ENCODE assay signal across 32 cellular contexts in the genomic region with DNA sequence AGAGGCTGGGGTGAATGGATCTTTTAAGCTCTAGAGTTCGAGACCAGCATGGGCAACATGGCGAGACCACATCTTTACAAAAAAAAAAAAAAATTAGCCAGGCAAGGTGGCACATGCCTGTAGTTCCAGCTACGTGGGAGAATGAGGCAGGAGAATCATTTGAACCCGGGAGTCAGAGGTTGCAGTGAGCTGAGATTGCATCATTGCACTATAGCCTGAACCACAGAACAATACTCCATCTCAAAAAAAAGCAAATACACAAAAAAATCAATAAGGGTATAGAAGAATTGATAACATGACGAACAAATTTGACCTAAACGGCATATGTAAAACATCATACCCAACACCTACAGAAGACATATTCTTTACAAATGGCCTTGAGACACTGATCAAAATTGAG.
DNase-seq lines count a peak whose midpoint lies in the region; ATAC-seq, FAIRE-seq and TF ChIP-seq lines count a peak whose summit lies in the region.
"Had no signal": no experiment of that assay in that cellular context is flagged by ENCODE, and none has a peak within 500 bp of the region (broad histone marks: within the 10 kb centered on the region; RNA-seq: fewer than 3 reads in every experiment).

No MANE protein-coding gene starts in this region.

- peaks cover 10% of the 10 kb centered on the region for H3K4me1 Mint-ChIP-seq in WTC11
- H3K4me1 Mint-ChIP-seq: B cell; CD14-positive monocyte; CD4-positive, CD25-positive, alpha-beta regulatory T cell; CD8-positive, alpha-beta memory T cell had no signal

- H3K4me3 ChIP-seq in HepG2 (replicated peaks in 1 of 3; ENCODE audit: insufficient read depth in 1 of 3, low read depth in 2 of 3, low read length in 3 of 3) (no peak overlapping the region), right lobe of liver (no peak overlapping the region)
- H3K4me3 ChIP-seq: A549; BLaER1; BLaER1 treated with 17β-estradiol and CSF1 and Interleukin-3, amounts not matched to agents 10 nM and 100 nM had no signal

- no peak for ATAC-seq in HepG2
- ATAC-seq in right lobe of liver: no peak
- ATAC-seq in WTC11: no peak
- ATAC-seq: A549; CD8-positive, alpha-beta T cell had no signal

- no peak overlapping the region for H2AFZ ChIP-seq in HepG2 (ENCODE audit: low read length)

- H3K4me1 ChIP-seq in HepG2 (ENCODE audit: insufficient read depth, low read length) (peaks cover 37% of the 10 kb centered on the region), right lobe of liver (no peaks in the 10 kb centered on the region)
- H3K4me1 ChIP-seq: A549; BE2C; BLaER1; BLaER1 treated with 17β-estradiol and CSF1 and Interleukin-3, amounts not matched to agents 10 nM and 100 nM; Caco-2 had no signal

- H3K27ac ChIP-seq in HepG2 (ENCODE audit: extremely low read length, insufficient read depth, low read length): no peak overlapping the region
- no peak overlapping the region for H3K27ac ChIP-seq in right lobe of liver
- H3K27ac ChIP-seq: 22Rv1; A549; BLaER1; BLaER1 treated with 17β-estradiol and CSF1 and Interleukin-3, amounts not matched to agents 10 nM and 100 nM; C4-2B had no signal

- no peaks in the 10 kb centered on the region for H3K9me3 Mint-ChIP-seq in WTC11
- H3K9me3 Mint-ChIP-seq: CD4-positive, alpha-beta T cell; CD8-positive, alpha-beta T cell had no signal

- no peaks in the 10 kb centered on the region for H3K27me3 Mint-ChIP-seq in WTC11 (ENCODE audit: low read depth)
- H3K27me3 Mint-ChIP-seq: B cell; CD4-positive, alpha-beta memory T cell; CD4-positive, alpha-beta T cell; CD4-positive, CD25-positive, alpha-beta regulatory T cell; CD8-positive, alpha-beta memory T cell had no signal

- WGBS in HepG2 (ENCODE audit: low lambda C conversion rate): 18% methylated on average over 6 of the region's 6 CpGs
- 41% methylated on average over 6 of the region's 6 CpGs for WGBS in right lobe of liver (ENCODE audit: insufficient coverage, low coverage, low lambda C conversion rate, missing lambda C conversion rate)

- TF ChIP-seq POLR2A in HepG2 (IDR thresholded peaks at IDR 0.05; ENCODE audit: insufficient read depth in 1 of 2, low read depth in 2 of 2, low read length in 2 of 2) (no peak), right lobe of liver (IDR thresholded peaks at IDR 0.05) (no peak)

- TF ChIP-seq CTCF in HepG2 (CRISPR knock-in tag; IDR thresholded peaks at IDR 0.05) (no peak), right lobe of liver (IDR thresholded peaks at IDR 0.05) (no peak), WTC11 (IDR thresholded peaks at IDR 0.05) (no peak)

- in situ Hi-C loops in HepG2 (cut with HindIII; ENCODE audit: extremely low pct_ligation_motif_present, low pct_unique_long_range_greater_than_20kb): no loop called here

- CTCF ChIA-PET in HepG2 (lab: Yijun Ruan, JAX; ENCODE audit: low intra/inter-chr PET ratio, low total read pairs): no interaction called here
- CTCF ChIA-PET in WTC11 (lab: Charles Lee): no interaction called here

- no peak for TF ChIP-seq RAD21 in HepG2 (CRISPR knock-in tag; IDR thresholded peaks at IDR 0.05)

- no peaks in the 10 kb centered on the region for H4K20me1 ChIP-seq in HepG2 (ENCODE audit: insufficient read depth, low read length)
- H4K20me1 ChIP-seq: BLaER1; BLaER1 treated with 17β-estradiol and CSF1 and Interleukin-3, amounts not matched to agents 10 nM and 100 nM had no signal

- H3K4me2 ChIP-seq in HepG2 (ENCODE audit: low read depth, low read length): no peak overlapping the region; the same call in 1 of the 2 replicates
- H3K4me2 ChIP-seq: A549; BLaER1; BLaER1 treated with 17β-estradiol and CSF1 and Interleukin-3, amounts not matched to agents 10 nM and 100 nM had no signal

- DNase-seq in HepG2 (ENCODE audit: low spot score) (no peak), right lobe of liver (no peak), WTC11 (ENCODE audit: low spot score) (no peak), activated gamma-delta T cell treated with Interleukin-2 at 50 U/mL for 16 hours (no peak)
- DNase-seq: 8988T; ACHN; AML-193; BE2C; C1 segment of cervical spinal cord; Caco-2; Calu3; CD4-positive, alpha-beta memory T cell; CD4-positive, alpha-beta T cell; CD4-positive, CD25-positive, alpha-beta regulatory T cell; CD8-positive, alpha-beta memory T cell; CD8-positive, alpha-beta T cell; COR-L47; DMS 273 treated with DMSO at 0.1 percent for 48 hours; DMS153; DMS53; DMS79; DMS79 treated with DMSO at 0.1 percent for 48 hours; DND-41; EL had no signal

- H3K27ac Mint-ChIP-seq in WTC11: no peak overlapping the region
- H3K27ac Mint-ChIP-seq: B cell; CD14-positive monocyte; CD4-positive, alpha-beta memory T cell; CD4-positive, alpha-beta T cell; CD4-positive, CD25-positive, alpha-beta regulatory T cell; CD8-positive, alpha-beta memory T cell; CD8-positive, alpha-beta T cell had no signal

- TF ChIP-seq EP300 in HepG2 (IDR thresholded peaks at IDR 0.05; ENCODE audit: low read depth in 2 of 2, low read length in 2 of 2) (peak in 1 of 2 experiments; percentile 57; a peak in 2 of 4 replicates), HepG2 (CRISPR knock-in tag; IDR thresholded peaks at IDR 0.05; ENCODE audit: borderline replicate concordance) (no peak)

- FAIRE-seq in HepG2 (lab: Jason Lieb, UNC): peak; percentile 43
- FAIRE-seq: A549, D721Med had no signal

- POLR2A ChIA-PET in HepG2 (lab: Yijun Ruan, JAX) (no interaction called here), WTC11 (lab: Charles Lee) (no interaction called here)

- intact Hi-C loops in HepG2 (cut with micrococcal nuclease; ENCODE audit: unreplicated experiment): no loop called here
- intact Hi-C loops in right lobe of liver (cut with DNase I): no loop called here

- H3K79me2 ChIP-seq in HepG2 (ENCODE audit: insufficient read depth, low read length): no peaks in the 10 kb centered on the region

- H3K36me3 ChIP-seq in HepG2 (replicated peaks in 1 of 2; ENCODE audit: control insufficient read depth in 1 of 2, insufficient read depth in 2 of 2, low read length in 2 of 2): no peaks in the 10 kb centered on the region
- no peaks in the 10 kb centered on the region for H3K36me3 ChIP-seq in right lobe of liver
- H3K36me3 ChIP-seq: BE2C; BLaER1; BLaER1 treated with 17β-estradiol and CSF1 and Interleukin-3, amounts not matched to agents 10 nM and 100 nM had no signal

- H3K27me3 ChIP-seq in HepG2 (ENCODE audit: control insufficient read depth in 1 of 2, insufficient read depth in 2 of 2, low read length in 2 of 2) (no peaks in the 10 kb centered on the region), right lobe of liver (no peaks in the 10 kb centered on the region)
- H3K27me3 ChIP-seq: BE2C; BLaER1; BLaER1 treated with 17β-estradiol and CSF1 and Interleukin-3, amounts not matched to agents 10 nM and 100 nM had no signal

- no peak overlapping the region for H3K9ac ChIP-seq in HepG2 (ENCODE audit: insufficient read depth, low read depth, low read length)
- H3K9ac ChIP-seq: BLaER1; BLaER1 treated with 17β-estradiol and CSF1 and Interleukin-3, amounts not matched to agents 10 nM and 100 nM had no signal

- H3K4me3 Mint-ChIP-seq in WTC11: no peak overlapping the region
- H3K4me3 Mint-ChIP-seq: B cell; CD14-positive monocyte; CD4-positive, alpha-beta memory T cell; CD4-positive, alpha-beta T cell; CD4-positive, CD25-positive, alpha-beta regulatory T cell; CD8-positive, alpha-beta memory T cell; CD8-positive, alpha-beta T cell had no signal

- H3K9me3 ChIP-seq in HepG2 (ENCODE audit: low read length) (no peaks in the 10 kb centered on the region), right lobe of liver (no peaks in the 10 kb centered on the region)
- H3K9me3 ChIP-seq: A549; BE2C; BLaER1; BLaER1 treated with 17β-estradiol and CSF1 and Interleukin-3, amounts not matched to agents 10 nM and 100 nM; Caco-2 had no signal

- BruUV-seq in HepG2 (replicated peaks; lab: Mats Ljungman, UMichigan): no TSS peak

- no peaks in the 10 kb centered on the region for H3K36me3 Mint-ChIP-seq in WTC11
- H3K36me3 Mint-ChIP-seq: CD14-positive monocyte; CD4-positive, alpha-beta memory T cell; CD4-positive, CD25-positive, alpha-beta regulatory T cell; CD8-positive, alpha-beta memory T cell; CD8-positive, alpha-beta T cell had no signal

TF ChIP-seq in HepG2, 621 proteins besides CTCF, POLR2A, EP300 and RAD21 (continues in another document):
- TF ChIP-seq KAT8 (CRISPR knock-in tag; IDR thresholded peaks at IDR 0.05): 0 out of 2 replicates have a peak, but pooled peaks have one; percentile 23
- TF ChIP-seq ZNF121 (CRISPR knock-in tag; IDR thresholded peaks at IDR 0.05): no peak
- TF ChIP-seq, protein P1, sequence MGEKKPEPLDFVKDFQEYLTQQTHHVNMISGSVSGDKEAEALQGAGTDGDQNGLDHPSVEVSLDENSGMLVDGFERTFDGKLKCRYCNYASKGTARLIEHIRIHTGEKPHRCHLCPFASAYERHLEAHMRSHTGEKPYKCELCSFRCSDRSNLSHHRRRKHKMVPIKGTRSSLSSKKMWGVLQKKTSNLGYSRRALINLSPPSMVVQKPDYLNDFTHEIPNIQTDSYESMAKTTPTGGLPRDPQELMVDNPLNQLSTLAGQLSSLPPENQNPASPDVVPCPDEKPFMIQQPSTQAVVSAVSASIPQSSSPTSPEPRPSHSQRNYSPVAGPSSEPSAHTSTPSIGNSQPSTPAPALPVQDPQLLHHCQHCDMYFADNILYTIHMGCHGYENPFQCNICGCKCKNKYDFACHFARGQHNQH (CRISPR knock-in tag; IDR thresholded peaks at IDR 0.05): no peak
- TF ChIP-seq CREM (IDR thresholded peaks at IDR 0.05): peak; percentile 55; the same call in 1 of the 2 replicates
- no peak for TF ChIP-seq CREM (CRISPR knock-in tag; IDR thresholded peaks at IDR 0.05)
- peak; percentile 79 for TF ChIP-seq ATF7 (IDR thresholded peaks at IDR 0.05)
- TF ChIP-seq ATF7 (CRISPR knock-in tag; IDR thresholded peaks at IDR 0.05): no peak

TF ChIP-seq in WTC11, 78 proteins besides CTCF, POLR2A, EP300 and RAD21:
- TF ChIP-seq GABPB1 (CRISPR knock-in tag; IDR thresholded peaks at IDR 0.05): peak; percentile 82
- TF ChIP-seq, protein P2, sequence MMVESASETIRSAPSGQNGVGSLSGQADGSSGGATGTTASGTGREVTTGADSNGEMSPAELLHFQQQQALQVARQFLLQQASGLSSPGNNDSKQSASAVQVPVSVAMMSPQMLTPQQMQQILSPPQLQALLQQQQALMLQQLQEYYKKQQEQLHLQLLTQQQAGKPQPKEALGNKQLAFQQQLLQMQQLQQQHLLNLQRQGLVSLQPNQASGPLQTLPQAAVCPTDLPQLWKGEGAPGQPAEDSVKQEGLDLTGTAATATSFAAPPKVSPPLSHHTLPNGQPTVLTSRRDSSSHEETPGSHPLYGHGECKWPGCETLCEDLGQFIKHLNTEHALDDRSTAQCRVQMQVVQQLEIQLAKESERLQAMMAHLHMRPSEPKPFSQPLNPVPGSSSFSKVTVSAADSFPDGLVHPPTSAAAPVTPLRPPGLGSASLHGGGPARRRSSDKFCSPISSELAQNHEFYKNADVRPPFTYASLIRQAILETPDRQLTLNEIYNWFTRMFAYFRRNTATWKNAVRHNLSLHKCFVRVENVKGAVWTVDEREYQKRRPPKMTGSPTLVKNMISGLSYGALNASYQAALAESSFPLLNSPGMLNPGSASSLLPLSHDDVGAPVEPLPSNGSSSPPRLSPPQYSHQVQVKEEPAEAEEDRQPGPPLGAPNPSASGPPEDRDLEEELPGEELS (CRISPR knock-in tag; IDR thresholded peaks at IDR 0.05): no peak
